In the genomic region with DNA sequence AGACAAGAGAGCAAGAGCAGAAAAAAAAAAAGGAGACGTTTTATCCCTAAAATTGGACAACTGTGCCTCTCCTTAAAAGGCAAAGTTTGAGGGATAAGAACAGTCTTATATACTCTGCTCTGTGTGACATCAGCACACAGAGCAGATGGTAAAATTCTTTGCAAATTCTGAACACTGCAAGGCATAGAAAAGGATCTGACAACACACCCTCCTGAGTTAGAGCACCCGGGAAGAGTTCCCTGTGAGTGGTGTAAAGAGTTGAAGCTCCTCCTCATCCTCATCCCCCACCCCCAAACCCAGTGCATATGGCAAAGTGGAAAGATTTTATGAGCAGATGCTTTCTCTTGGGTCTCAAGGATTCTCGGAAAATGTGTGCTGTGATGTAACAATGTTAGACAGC, we compare ENCODE assay signal across 19 cellular contexts. TPM values are rescaled to one million over a fixed set of nuclear protein-coding genes. Genes with fewer than 3 reads are reported as not detected.
DNase-seq lines count a peak whose midpoint lies in the region; ATAC-seq and TF ChIP-seq lines count a peak whose summit lies in the region.
"Had no signal": no experiment of that assay in that cellular context is flagged by ENCODE, and none has a peak within 500 bp of the region (broad histone marks: within the 10 kb centered on the region; RNA-seq: fewer than 3 reads in every experiment).

No MANE protein-coding gene starts in this region.

- H3K4ac ChIP-seq in H9 (ENCODE audit: low read depth, low read length) = no peak overlapping the region

- in situ Hi-C loops in mammary epithelial cell (cut with MboI; ENCODE audit: low sequenced_read_pairs in 2 of 2) = loop anchor here in 1 of 2 donors (10.0 kb wide), 1 partner anchor 222 kb away; no protein-coding TSS in a partner anchor

- no peak overlapping the region for H2BK20ac ChIP-seq in H9 (ENCODE audit: low read depth, low read length, poor library complexity, severe bottlenecking)

- H3K23ac ChIP-seq in H9 (ENCODE audit: insufficient read length, low read depth, low read length) = no peak overlapping the region

- H3K27ac Mint-ChIP-seq in H9 (peak overlapping the region in 2 of 3 experiments; percentile 82 to 85; a peak in 5 of 7 replicates), mesothelial cell of epicardium (peak overlapping the region; percentile 78)
- H3K27ac Mint-ChIP-seq: activated CD8-positive, alpha-beta T cell treated with anti-CD3 and anti-CD28 coated beads, Interleukin-2, amount 10 ng/mL, durations not matched to agents 7 days and 5 days; T-helper 1 cell treated with Interleukin-12 subunit alpha and Interleukin-12 subunit beta and Interleukin-4 antibody, amounts not matched to agents 30 μg/mL and 1 μg/mL, for 36 hours had no signal

- DNase-seq in AG04449 (ENCODE audit: low read depth, low spot score) (peak; percentile 54), H9 (no peak), mammary epithelial cell (no peak), mesothelial cell of epicardium (ENCODE audit: low spot score in 2 of 2, unreplicated experiment in 2 of 2) (no peak), SHP77 treated with DMSO at 0.1 percent for 48 hours (lab: John Stamatoyannopoulos, UW) (no peak), activated gamma-delta T cell (lab: John Stamatoyannopoulos, UW) (no peak)
- DNase-seq in stimulated activated naive CD4-positive, alpha-beta T cell (lab: John Stamatoyannopoulos, UW) = no peak
- DNase-seq: activated CD8-positive, alpha-beta T cell treated with anti-CD3 and anti-CD28 coated beads, Interleukin-2, amount 10 ng/mL, durations not matched to agents 7 days and 5 days; activated naive CD8-positive, alpha-beta T cell treated with anti-CD3 and anti-CD28 coated beads, Interleukin-2, amount 10 ng/mL, durations not matched to agents 7 days and 5 days; activated T-cell treated with anti-CD3 and anti-CD28 coated beads, Interleukin-2, amount 50 U/mL, for 48 hours; foreskin keratinocyte; Kasumi-1; NCI-H1105 treated with DMSO at 0.1 percent for 48 hours; NCI-H2171 treated with DMSO at 0.1 percent for 48 hours; SIG-M5; stimulated activated naive B cell treated with anti-CD40 and anti-IgM and Interleukin-4, amounts not matched to agents 10 μg/mL and 1 μg/mL and 100 μg/mL, for 72 hours; WERI-Rb-1 had no signal

- H3K27me3 ChIP-seq in H9 (ENCODE audit: insufficient read depth, low read length) (no peaks in the 10 kb centered on the region), mammary epithelial cell (ENCODE audit: insufficient read depth, low read length) (no peaks in the 10 kb centered on the region)
- H3K27me3 ChIP-seq: foreskin keratinocyte had no signal

- no peak overlapping the region for H2AK5ac ChIP-seq in H9 (ENCODE audit: insufficient read length, low read length)

- H3K79me2 ChIP-seq in H9 (ENCODE audit: insufficient read depth, low read length) (no peaks in the 10 kb centered on the region), mammary epithelial cell (ENCODE audit: insufficient read depth, low read length) (no peaks in the 10 kb centered on the region)

- BruUV-seq in mammary epithelial cell (replicated peaks; lab: Mats Ljungman, UMichigan) = no TSS peak

- no peaks in the 10 kb centered on the region for H4K20me1 ChIP-seq in H9 (ENCODE audit: control insufficient read depth, insufficient read depth, insufficient read length)
- no peaks in the 10 kb centered on the region for H4K20me1 ChIP-seq in mammary epithelial cell (ENCODE audit: insufficient read depth, low read length)

- H3K4me1 ChIP-seq in H9 (ENCODE audit: insufficient read depth, low read length) = peaks cover 7% of the 10 kb centered on the region; the same call in 1 of the 2 replicates
- H3K4me1 ChIP-seq in mammary epithelial cell (ENCODE audit: insufficient read depth, low read length) = peaks cover 39% of the 10 kb centered on the region

- H2AFZ ChIP-seq in H9 (ENCODE audit: low read length) (no peak overlapping the region), mammary epithelial cell (ENCODE audit: low read depth, low read length) (peak overlapping the region; percentile 77)

- H2BK12ac ChIP-seq in H9 (ENCODE audit: insufficient read length, low read depth, low read length) = no peak overlapping the region

- WGBS in H9 (ENCODE audit: extremely low coverage, insufficient read length, low lambda C conversion rate) = no CpG with 5 or more reads among the region's 3 CpGs
- WGBS in mammary epithelial cell (ENCODE audit: low coverage, missing lambda C conversion rate) = 24% methylated on average over 3 of the region's 3 CpGs

- H2BK5ac ChIP-seq in H9 (ENCODE audit: insufficient read length, low read length) = no peak overlapping the region

- H3K9me3 ChIP-seq in H9 (ENCODE audit: control insufficient read depth, low read depth, low read length) (no peaks in the 10 kb centered on the region), mammary epithelial cell (replicated peaks; ENCODE audit: insufficient read depth, low read length) (no peaks in the 10 kb centered on the region)

- H3K4me2 ChIP-seq in H9 (ENCODE audit: insufficient read depth, insufficient read length, low read length) (no peak overlapping the region), mammary epithelial cell (ENCODE audit: insufficient read depth, low read depth, low read length) (peak overlapping the region; percentile 66)

- H3K18ac ChIP-seq in H9 (ENCODE audit: insufficient read length, low read depth, low read length) = no peak overlapping the region

- POLR2A ChIA-PET in AG04449 (lab: Yijun Ruan, JAX) = no interaction called here

- intact Hi-C loops in mammary epithelial cell (cut with micrococcal nuclease) = no loop called here

- CTCF ChIA-PET in AG04449 (lab: Yijun Ruan, JAX) (interaction anchor here (1.3 to 5.6 kb wide), 3 partner anchors 13 to 230 kb away, joined by 3 to 43 read pairs (median 9); a partner anchor contains a TSS), mammary epithelial cell (lab: Charles Lee; ENCODE audit: low non-redundant PET) (no interaction called here)

- no peak overlapping the region for H3K56ac ChIP-seq in H9 (ENCODE audit: insufficient read length, low read depth, low read length)

- no peak overlapping the region for H4K5ac ChIP-seq in H9 (ENCODE audit: insufficient read length, low read depth, low read length)

- H4K8ac ChIP-seq in H9 (replicated peaks; ENCODE audit: insufficient read length, low read depth, low read length) = no peak overlapping the region

- no peak overlapping the region for H2BK120ac ChIP-seq in H9 (ENCODE audit: low read depth, low read length, poor library complexity, severe bottlenecking)

- H3K9me3 Mint-ChIP-seq in H9 (peaks cover 7 to 8% of the 10 kb centered on the region in 2 experiments; a peak in 4 of 5 replicates), mesothelial cell of epicardium (peaks cover 12% of the 10 kb centered on the region)
- H3K9me3 Mint-ChIP-seq: activated naive CD8-positive, alpha-beta T cell treated with anti-CD3 and anti-CD28 coated beads, Interleukin-2, amount 10 ng/mL, durations not matched to agents 7 days and 5 days; stimulated activated naive B cell treated with anti-CD40 and anti-IgM and Interleukin-4, amounts not matched to agents 10 μg/mL and 1 μg/mL and 100 μg/mL, for 72 hours; T-helper 1 cell treated with Interleukin-12 subunit alpha and Interleukin-12 subunit beta and Interleukin-4 antibody, amounts not matched to agents 30 μg/mL and 1 μg/mL, for 36 hours had no signal

- no peak overlapping the region for H4K91ac ChIP-seq in H9 (ENCODE audit: insufficient read length, low read depth, low read length)

- no peak overlapping the region for H3T11ph ChIP-seq in H9 (ENCODE audit: low read length)

- H3K4me1 Mint-ChIP-seq in H9 (peaks cover 30 to 32% of the 10 kb centered on the region in 2 experiments), mesothelial cell of epicardium (peaks cover 14% of the 10 kb centered on the region)

- H3K9ac ChIP-seq in H9 (ENCODE audit: extremely low read depth, insufficient read length, low read length) (no peak overlapping the region), mammary epithelial cell (ENCODE audit: insufficient read depth, low read length) (no peak overlapping the region)

- H3K27me3 Mint-ChIP-seq in H9 (ENCODE audit: low read depth) = no peaks in the 10 kb centered on the region; the same call in 1 of the 2 replicates
- no peaks in the 10 kb centered on the region for H3K27me3 Mint-ChIP-seq in mesothelial cell of epicardium (ENCODE audit: low read depth)
- H3K27me3 Mint-ChIP-seq: activated naive CD8-positive, alpha-beta T cell treated with anti-CD3 and anti-CD28 coated beads, Interleukin-2, amount 10 ng/mL, durations not matched to agents 7 days and 5 days; stimulated activated naive B cell treated with anti-CD40 and anti-IgM and Interleukin-4, amounts not matched to agents 10 μg/mL and 1 μg/mL and 100 μg/mL, for 72 hours had no signal

- dilution Hi-C loops in mammary epithelial cell (cut with HindIII; ENCODE audit: low sequenced_read_pairs) = no loop called here

- no peaks in the 10 kb centered on the region for H3K79me1 ChIP-seq in H9 (ENCODE audit: insufficient read depth, low read depth, low read length, poor library complexity, severe bottlenecking)

- H3K23me2 ChIP-seq in H9 (ENCODE audit: insufficient read length, low read depth, low read length, poor library complexity, severe bottlenecking) = no peaks in the 10 kb centered on the region

- H3K4me3 Mint-ChIP-seq in H9 (no peak overlapping the region), mesothelial cell of epicardium (no peak overlapping the region)
- H3K4me3 Mint-ChIP-seq: activated CD8-positive, alpha-beta T cell treated with anti-CD3 and anti-CD28 coated beads, Interleukin-2, amount 10 ng/mL, durations not matched to agents 7 days and 5 days; activated naive CD8-positive, alpha-beta T cell treated with anti-CD3 and anti-CD28 coated beads, Interleukin-2, amount 10 ng/mL, durations not matched to agents 7 days and 5 days; stimulated activated naive B cell treated with anti-CD40 and anti-IgM and Interleukin-4, amounts not matched to agents 10 μg/mL and 1 μg/mL and 100 μg/mL, for 72 hours; T-helper 1 cell treated with Interleukin-12 subunit alpha and Interleukin-12 subunit beta and Interleukin-4 antibody, amounts not matched to agents 30 μg/mL and 1 μg/mL, for 36 hours had no signal

- H3K36me3 Mint-ChIP-seq in H9 (ENCODE audit: insufficient read depth in 1 of 3, low read depth in 3 of 3) (peaks cover 35 to 55% (median 51%) of the 10 kb centered on the region in 3 experiments), mesothelial cell of epicardium (peaks cover 55% of the 10 kb centered on the region)

- no peak overlapping the region for H3K14ac ChIP-seq in H9 (ENCODE audit: insufficient read depth, low read length)

- H3K4me3 ChIP-seq in AG04449 (ENCODE audit: low read depth, low read length) = no peak overlapping the region
- no peak overlapping the region for H3K4me3 ChIP-seq in mammary epithelial cell (replicated peaks in 1 of 3; ENCODE audit: insufficient read depth in 1 of 3, low read depth in 2 of 3, low read length in 3 of 3)

- TF ChIP-seq CTCF in AG04449 (IDR thresholded peaks at IDR 0.05; ENCODE audit: insufficient read depth, low read length, missing control alignments) = no peak
- no peak for TF ChIP-seq CTCF in H9 (conservative IDR thresholded peaks at IDR 0.05)
- TF ChIP-seq CTCF in mammary epithelial cell (conservative IDR thresholded peaks at IDR 0.05 in 1 of 2, IDR thresholded peaks at IDR 0.05 in 1 of 2; ENCODE audit: extremely low read depth in 1 of 2, insufficient read depth in 1 of 2, low read depth in 1 of 2, low read length in 2 of 2) = no peak
- no peak for TF ChIP-seq CTCF in mesothelial cell of epicardium (IDR thresholded peaks at IDR 0.05; ENCODE audit: unreplicated experiment)

- no peak for ATAC-seq in GM18867 (IDR thresholded peaks at IDR 0.05; ENCODE audit: unreplicated experiment)
- ATAC-seq: activated CD8-positive, alpha-beta T cell treated with anti-CD3 and anti-CD28 coated beads, Interleukin-2, amount 10 ng/mL, durations not matched to agents 7 days and 5 days; foreskin keratinocyte; stimulated activated naive B cell treated with anti-CD40 and anti-IgM and Interleukin-4, amounts not matched to agents 10 μg/mL and 1 μg/mL and 100 μg/mL, for 72 hours had no signal

- no peak overlapping the region for H2BK15ac ChIP-seq in H9 (ENCODE audit: low read depth, low read length)

- H3K27ac ChIP-seq in H9 (ENCODE audit: insufficient read length, low read depth, low read length) (no peak overlapping the region), mammary epithelial cell (ENCODE audit: insufficient read depth, low read depth, low read length) (no peak overlapping the region)
- H3K27ac ChIP-seq: foreskin keratinocyte, WERI-Rb-1 had no signal

- H3K36me3 ChIP-seq in mammary epithelial cell (ENCODE audit: insufficient read depth, low read length) = no peaks in the 10 kb centered on the region

RNA-seq across cellular contexts. Expression of a gene that starts 39.9 kb away (rescaled TPM):
- 0.55 and 0.77 TPM in 2 replicates for total RNA-seq in H9 (2021)
- 1 to 10 TPM in 1 of 2 donors, under 1 TPM in 1; 0.35 to 1.5 TPM for total RNA-seq in mammary epithelial cell
- 0.03 TPM for polyA plus RNA-seq in mammary epithelial cell
- not detected for polyA minus RNA-seq in mammary epithelial cell
- 1.7 to 2.2 TPM (median 2.0 TPM) in 3 replicates for total RNA-seq in mesothelial cell of epicardium
- total RNA-seq: activated CD8-positive, alpha-beta T cell treated with anti-CD3 and anti-CD28 coated beads, Interleukin-2, amount 10 ng/mL, durations not matched to agents 7 days and 5 days; activated naive CD8-positive, alpha-beta T cell treated with anti-CD3 and anti-CD28 coated beads, Interleukin-2, amount 10 ng/mL, durations not matched to agents 7 days and 5 days; foreskin keratinocyte had no signal
- polyA plus RNA-seq: foreskin keratinocyte had no signal
